Comparison of ENCODE assay signal across 1 cellular context in the genomic region with DNA sequence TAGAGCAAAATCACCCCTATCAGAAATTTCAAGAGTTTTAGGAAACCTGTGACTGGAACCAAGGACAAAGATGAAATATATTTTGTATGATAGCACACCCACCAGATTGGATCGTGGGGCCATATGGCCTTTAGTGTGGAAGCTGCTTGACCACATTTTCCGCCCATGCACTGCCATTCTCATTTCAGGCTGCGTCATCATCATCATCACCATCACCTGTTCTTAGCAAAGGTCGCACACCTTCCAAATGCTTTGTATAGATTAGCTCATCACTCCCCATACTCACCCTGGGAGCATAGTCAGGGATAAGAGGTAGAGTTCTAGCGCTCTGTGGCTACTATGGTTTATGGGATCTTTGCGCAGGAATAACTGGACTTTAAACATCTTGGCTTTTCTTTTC.
TF ChIP-seq lines count a peak whose summit lies in the region.

No MANE protein-coding gene starts in this region.

TF ChIP-seq in HCT116, 20 proteins besides CTCF, POLR2A, EP300 and RAD21 (continued from another document):
- TF ChIP-seq, protein P1, sequence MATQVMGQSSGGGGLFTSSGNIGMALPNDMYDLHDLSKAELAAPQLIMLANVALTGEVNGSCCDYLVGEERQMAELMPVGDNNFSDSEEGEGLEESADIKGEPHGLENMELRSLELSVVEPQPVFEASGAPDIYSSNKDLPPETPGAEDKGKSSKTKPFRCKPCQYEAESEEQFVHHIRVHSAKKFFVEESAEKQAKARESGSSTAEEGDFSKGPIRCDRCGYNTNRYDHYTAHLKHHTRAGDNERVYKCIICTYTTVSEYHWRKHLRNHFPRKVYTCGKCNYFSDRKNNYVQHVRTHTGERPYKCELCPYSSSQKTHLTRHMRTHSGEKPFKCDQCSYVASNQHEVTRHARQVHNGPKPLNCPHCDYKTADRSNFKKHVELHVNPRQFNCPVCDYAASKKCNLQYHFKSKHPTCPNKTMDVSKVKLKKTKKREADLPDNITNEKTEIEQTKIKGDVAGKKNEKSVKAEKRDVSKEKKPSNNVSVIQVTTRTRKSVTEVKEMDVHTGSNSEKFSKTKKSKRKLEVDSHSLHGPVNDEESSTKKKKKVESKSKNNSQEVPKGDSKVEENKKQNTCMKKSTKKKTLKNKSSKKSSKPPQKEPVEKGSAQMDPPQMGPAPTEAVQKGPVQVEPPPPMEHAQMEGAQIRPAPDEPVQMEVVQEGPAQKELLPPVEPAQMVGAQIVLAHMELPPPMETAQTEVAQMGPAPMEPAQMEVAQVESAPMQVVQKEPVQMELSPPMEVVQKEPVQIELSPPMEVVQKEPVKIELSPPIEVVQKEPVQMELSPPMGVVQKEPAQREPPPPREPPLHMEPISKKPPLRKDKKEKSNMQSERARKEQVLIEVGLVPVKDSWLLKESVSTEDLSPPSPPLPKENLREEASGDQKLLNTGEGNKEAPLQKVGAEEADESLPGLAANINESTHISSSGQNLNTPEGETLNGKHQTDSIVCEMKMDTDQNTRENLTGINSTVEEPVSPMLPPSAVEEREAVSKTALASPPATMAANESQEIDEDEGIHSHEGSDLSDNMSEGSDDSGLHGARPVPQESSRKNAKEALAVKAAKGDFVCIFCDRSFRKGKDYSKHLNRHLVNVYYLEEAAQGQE (IDR thresholded peaks at IDR 0.05; ENCODE audit: low read depth), result no peak
- TF ChIP-seq, protein P2, sequence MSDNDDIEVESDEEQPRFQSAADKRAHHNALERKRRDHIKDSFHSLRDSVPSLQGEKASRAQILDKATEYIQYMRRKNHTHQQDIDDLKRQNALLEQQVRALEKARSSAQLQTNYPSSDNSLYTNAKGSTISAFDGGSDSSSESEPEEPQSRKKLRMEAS (IDR thresholded peaks at IDR 0.05), result no peak
- TF ChIP-seq CBX3 (IDR thresholded peaks at IDR 0.05; ENCODE audit: low read depth), result no peak
